In genomic region chr14:20820063-20820904, GRCh38 we compare ENCODE assay signal across 23 cellular contexts. TPM values are rescaled to one million over a fixed set of nuclear protein-coding genes. Genes with fewer than 3 reads are reported as not detected.
A peak's percentile ranks its signal among the peaks of the same experiment; 100 is the strongest.
DNase-seq lines count a peak whose midpoint lies in the region; ATAC-seq, FAIRE-seq and TF ChIP-seq lines count a peak whose summit lies in the region.
"Had no signal": no experiment of that assay in that cellular context is flagged by ENCODE, and none has a peak within 500 bp of the region (broad histone marks: within the 10 kb centered on the region; RNA-seq: fewer than 3 reads in every experiment).

No MANE protein-coding gene starts in this region.

- peaks cover 6% of the 10 kb centered on the region for H3K9me3 Mint-ChIP-seq in astrocyte (ENCODE audit: unreplicated experiment)
- no peaks in the 10 kb centered on the region for H3K9me3 Mint-ChIP-seq in naive thymus-derived CD8-positive, alpha-beta T cell
- H3K9me3 Mint-ChIP-seq: activated naive CD4-positive, alpha-beta T cell treated with anti-CD3 and anti-CD28 coated beads, Interleukin-2, amount 50 U/mL, for 24 hours; activated T-cell treated with anti-CD3 and anti-CD28 coated beads, Interleukin-2, amount 50 U/mL, for 4 hours; CD8-positive, alpha-beta T cell had no signal

- H3K4me2 ChIP-seq in astrocyte (ENCODE audit: low read length) (no peak overlapping the region), mesenchymal stem cell (ENCODE audit: low read length, poor library complexity, severe bottlenecking) (no peak overlapping the region)

- H3K4me1 ChIP-seq in HUES64 (ENCODE audit: insufficient read depth, low read length) (peaks cover 15% of the 10 kb centered on the region), astrocyte (ENCODE audit: insufficient read depth, low read length) (no peaks in the 10 kb centered on the region), mesenchymal stem cell (ENCODE audit: control insufficient read depth, insufficient read depth, low read depth, low read length) (no peaks in the 10 kb centered on the region)
- H3K4me1 ChIP-seq: body of pancreas, pancreas, uterus had no signal

- no peaks in the 10 kb centered on the region for H3K36me3 Mint-ChIP-seq in astrocyte (ENCODE audit: low read depth, unreplicated experiment)
- no peaks in the 10 kb centered on the region for H3K36me3 Mint-ChIP-seq in naive thymus-derived CD8-positive, alpha-beta T cell
- H3K36me3 Mint-ChIP-seq: activated naive CD4-positive, alpha-beta T cell treated with anti-CD3 and anti-CD28 coated beads, Interleukin-2, amount 50 U/mL, for 24 hours; CD8-positive, alpha-beta T cell had no signal

- FAIRE-seq in astrocyte (lab: Jason Lieb, UNC): no peak
- FAIRE-seq: frontal cortex, pancreas had no signal

- H3K27ac Mint-ChIP-seq in astrocyte (ENCODE audit: unreplicated experiment): peak overlapping the region; percentile 34
- H3K27ac Mint-ChIP-seq in naive thymus-derived CD8-positive, alpha-beta T cell: no peak overlapping the region
- H3K27ac Mint-ChIP-seq: activated naive CD4-positive, alpha-beta T cell treated with anti-CD3 and anti-CD28 coated beads, Interleukin-2, amount 50 U/mL, for 24 hours; CD8-positive, alpha-beta T cell had no signal

- H3K27ac ChIP-seq in HUES64 (ENCODE audit: low read depth, low read length): peak overlapping the region; percentile 24; the same call in 1 of the 2 replicates
- H3K27ac ChIP-seq in astrocyte (ENCODE audit: low read depth, low read length): no peak overlapping the region
- H3K27ac ChIP-seq in mesenchymal stem cell (ENCODE audit: low read length, poor library complexity, severe bottlenecking): no peak overlapping the region
- H3K27ac ChIP-seq: pancreas, uterus, VCaP had no signal

- H3K18ac ChIP-seq in mesenchymal stem cell (ENCODE audit: low read depth in 1 of 2, low read length in 2 of 2): no peak overlapping the region

- 85% methylated on average over 13 of the region's 14 CpGs for WGBS in HUES64
- WGBS in mesenchymal stem cell: 77% methylated on average over 13 of the region's 14 CpGs

- no peak overlapping the region for H3K4me3 Mint-ChIP-seq in astrocyte (ENCODE audit: unreplicated experiment)
- H3K4me3 Mint-ChIP-seq in naive thymus-derived CD8-positive, alpha-beta T cell: no peak overlapping the region
- H3K4me3 Mint-ChIP-seq: activated naive CD4-positive, alpha-beta T cell treated with anti-CD3 and anti-CD28 coated beads, Interleukin-2, amount 50 U/mL, for 24 hours; activated T-cell treated with anti-CD3 and anti-CD28 coated beads, Interleukin-2, amount 50 U/mL, for 4 hours; CD8-positive, alpha-beta T cell had no signal

- H3K36me3 ChIP-seq in HUES64 (ENCODE audit: insufficient read depth, low read length) (no peaks in the 10 kb centered on the region), astrocyte (ENCODE audit: insufficient read depth, low read length) (no peaks in the 10 kb centered on the region), mesenchymal stem cell (ENCODE audit: control insufficient read depth in 1 of 2, insufficient read depth in 2 of 2, low read depth in 1 of 2, low read length in 2 of 2) (no peaks in the 10 kb centered on the region)
- H3K36me3 ChIP-seq: pancreas, uterus had no signal

- no peak overlapping the region for H3K4ac ChIP-seq in mesenchymal stem cell (ENCODE audit: low read depth in 1 of 2, low read length in 2 of 2)

- ATAC-seq in naive thymus-derived CD8-positive, alpha-beta T cell: no peak
- ATAC-seq in sciatic nerve (no peak), GM21367 (IDR thresholded peaks at IDR 0.05; ENCODE audit: unreplicated experiment) (no peak)
- ATAC-seq: activated T-cell treated with anti-CD3 and anti-CD28 coated beads, Interleukin-2, amount 50 U/mL, for 4 hours; body of pancreas; CD8-positive, alpha-beta T cell; left ventricle myocardium superior had no signal

- no peak overlapping the region for H2BK15ac ChIP-seq in mesenchymal stem cell (ENCODE audit: low read depth, poor library complexity, severe bottlenecking)

- H3K27me3 ChIP-seq in HUES64 (ENCODE audit: insufficient read depth, low read length): no peaks in the 10 kb centered on the region
- H3K27me3 ChIP-seq in astrocyte (ENCODE audit: insufficient read depth, low read length): no peaks in the 10 kb centered on the region
- H3K27me3 ChIP-seq in mesenchymal stem cell (ENCODE audit: control insufficient read depth in 1 of 2, insufficient read depth in 1 of 2, low read length in 2 of 2): peaks cover 0 to 20% of the 10 kb centered on the region in 2 experiments
- H3K27me3 ChIP-seq: body of pancreas, pancreas, uterus had no signal

- H3K79me2 ChIP-seq in astrocyte (ENCODE audit: insufficient read depth, low read length): no peaks in the 10 kb centered on the region

- H3K27me3 Mint-ChIP-seq in astrocyte (ENCODE audit: low read depth, unreplicated experiment): peaks cover 6% of the 10 kb centered on the region
- H3K27me3 Mint-ChIP-seq in naive thymus-derived CD8-positive, alpha-beta T cell: peaks cover 0 to 8% (median 5%) of the 10 kb centered on the region in 5 donors
- H3K27me3 Mint-ChIP-seq: activated naive CD4-positive, alpha-beta T cell treated with anti-CD3 and anti-CD28 coated beads, Interleukin-2, amount 50 U/mL, for 24 hours had no signal

- H2BK5ac ChIP-seq in mesenchymal stem cell (ENCODE audit: low read depth, low read length, poor library complexity, severe bottlenecking): no peak overlapping the region

- intact Hi-C loops in sciatic nerve (cut with DNase I): no loop called here

- H4K91ac ChIP-seq in mesenchymal stem cell (ENCODE audit: low read length): no peak overlapping the region

- H3K14ac ChIP-seq in mesenchymal stem cell (ENCODE audit: low read length in 2 of 2): no peak overlapping the region

- peaks cover 21% of the 10 kb centered on the region for H3K4me1 Mint-ChIP-seq in astrocyte (ENCODE audit: low read depth, unreplicated experiment)
- peaks cover 0 to 23% (median 2%) of the 10 kb centered on the region in 4 donors for H3K4me1 Mint-ChIP-seq in naive thymus-derived CD8-positive, alpha-beta T cell
- H3K4me1 Mint-ChIP-seq: activated naive CD4-positive, alpha-beta T cell treated with anti-CD3 and anti-CD28 coated beads, Interleukin-2, amount 50 U/mL, for 24 hours had no signal

- H3K4me3 ChIP-seq in HUES64 (ENCODE audit: low read length) (no peak overlapping the region), astrocyte (ENCODE audit: insufficient read depth, low read depth, low read length) (no peak overlapping the region), mesenchymal stem cell (ENCODE audit: insufficient read depth in 1 of 2, low read depth in 1 of 2, low read length in 2 of 2) (no peak overlapping the region)
- H3K4me3 ChIP-seq: body of pancreas, pancreas, uterus had no signal

- H2AFZ ChIP-seq in astrocyte (ENCODE audit: low read depth, low read length) (no peak overlapping the region), mesenchymal stem cell (ENCODE audit: low read depth, low read length) (no peak overlapping the region)

- POLR2A ChIA-PET in naive thymus-derived CD8-positive, alpha-beta T cell (lab: Charles Lee): no interaction called here

- no peak for TF ChIP-seq CTCF in astrocyte (IDR thresholded peaks at IDR 0.05; ENCODE audit: insufficient read depth, low read depth, low read length)

- H2AK5ac ChIP-seq in mesenchymal stem cell (ENCODE audit: low read length, severe bottlenecking): no peak overlapping the region

- no peaks in the 10 kb centered on the region for H4K20me1 ChIP-seq in astrocyte (ENCODE audit: insufficient read depth, low read length)

- H2BK12ac ChIP-seq in mesenchymal stem cell (ENCODE audit: low read length in 2 of 2): no peak overlapping the region

- DNase-seq in ELF-1 (ENCODE audit: low read depth, low spot score) (peak; percentile 88), astrocyte (ENCODE audit: low read depth) (no peak), iPS-NIHi7 (ENCODE audit: extremely low spot score) (peak; percentile 66), mesenchymal stem cell (no peak), sciatic nerve (ENCODE audit: low spot score) (no peak)
- no peak for DNase-seq in naive thymus-derived CD8-positive, alpha-beta T cell
- DNase-seq: activated CD4-positive, alpha-beta T cell treated with anti-CD3 and anti-CD28 coated beads, Interleukin-2, amount 50 U/mL, for 48 hours; activated T-cell treated with anti-CD3 and anti-CD28 coated beads, Interleukin-2, amount 50 U/mL, for 4 hours; body of pancreas; CD8-positive, alpha-beta T cell; cortex of kidney; GOT3; Kasumi-1; left ventricle myocardium superior; NCI-H1436 treated with DMSO at 0.1 percent for 48 hours; NCI-H345; pancreas; uterus had no signal

- no peak overlapping the region for H4K8ac ChIP-seq in mesenchymal stem cell (ENCODE audit: low read length)

- H3K9me3 ChIP-seq in HUES64 (ENCODE audit: insufficient read depth, low read depth, low read length) (no peaks in the 10 kb centered on the region), astrocyte (ENCODE audit: insufficient read depth, low read depth, low read length) (no peaks in the 10 kb centered on the region), mesenchymal stem cell (ENCODE audit: control insufficient read depth, low read length) (no peaks in the 10 kb centered on the region)
- H3K9me3 ChIP-seq: body of pancreas, pancreas, uterus had no signal

- no peak overlapping the region for H2BK120ac ChIP-seq in mesenchymal stem cell (ENCODE audit: low read depth, low read length)

- H3K79me1 ChIP-seq in mesenchymal stem cell (replicated peaks; ENCODE audit: low read length, poor library complexity, severe bottlenecking): no peaks in the 10 kb centered on the region

- H3K9ac ChIP-seq in HUES64 (ENCODE audit: low read depth, low read length): no peak overlapping the region
- H3K9ac ChIP-seq in astrocyte (ENCODE audit: low read length): no peak overlapping the region
- no peak overlapping the region for H3K9ac ChIP-seq in mesenchymal stem cell (ENCODE audit: low read length)

- H3K23ac ChIP-seq in mesenchymal stem cell (ENCODE audit: low read length in 2 of 2): no peak overlapping the region

RNA-seq across cellular contexts. Expression of gene RNASE1, which starts 17.6 kb away (rescaled TPM):
- 1.4 TPM for polyA plus RNA-seq in HUES64 (2013, experiment 1 of 2)
- polyA plus RNA-seq in HUES64 (2013, experiment 2 of 2): 2.9 TPM
- total RNA-seq in astrocyte (4.7 and 5.3 TPM in 2 replicates), sciatic nerve (357 TPM)
- not detected for polyA plus RNA-seq in mesenchymal stem cell (2013, experiment 1 of 2)
- not detected for polyA plus RNA-seq in mesenchymal stem cell (2013, experiment 2 of 2)
- total RNA-seq in naive thymus-derived CD8-positive, alpha-beta T cell: 10 to 100 TPM in 1 of 2 experiments, 1 to 10 TPM in 1; 5.6 to 10.3 TPM
- polyA plus RNA-seq in naive thymus-derived CD8-positive, alpha-beta T cell: not detected
- total RNA-seq: CD8-positive, alpha-beta T cell had no signal

RNA-seq across cellular contexts. Expression of gene RNASE6, which starts 39.2 kb away (rescaled TPM):
- polyA plus RNA-seq in HUES64 (2013, experiment 1 of 2): not detected
- polyA plus RNA-seq in HUES64 (2013, experiment 2 of 2): 0.38 TPM
- 0.29 TPM in 1 of 2 replicates, not detected in the other for total RNA-seq in astrocyte
- polyA plus RNA-seq in mesenchymal stem cell (2013, experiment 1 of 2): not detected
- not detected for polyA plus RNA-seq in mesenchymal stem cell (2013, experiment 2 of 2)
- under 1 TPM; 0.74 to 0.81 TPM for total RNA-seq in naive thymus-derived CD8-positive, alpha-beta T cell
- under 1 TPM; 0.43 to 0.80 (median 0.75) TPM for polyA plus RNA-seq in naive thymus-derived CD8-positive, alpha-beta T cell
- 15.0 TPM for total RNA-seq in sciatic nerve

RNA-seq across cellular contexts. Expression of gene EDDM3B, which starts 52.1 kb away (rescaled TPM):
- not detected for polyA plus RNA-seq in HUES64 (2013, experiment 1 of 2)
- not detected for polyA plus RNA-seq in HUES64 (2013, experiment 2 of 2)
- total RNA-seq in astrocyte: not detected in 2 replicates
- not detected for polyA plus RNA-seq in mesenchymal stem cell (2013, experiment 1 of 2)
- polyA plus RNA-seq in mesenchymal stem cell (2013, experiment 2 of 2): not detected
- total RNA-seq in naive thymus-derived CD8-positive, alpha-beta T cell: not detected
- not detected for polyA plus RNA-seq in naive thymus-derived CD8-positive, alpha-beta T cell
- not detected for total RNA-seq in sciatic nerve
- total RNA-seq: activated T-cell treated with anti-CD3 and anti-CD28 coated beads, Interleukin-2, amount 50 U/mL, for 4 hours; body of pancreas; CD8-positive, alpha-beta T cell; frontal cortex; left ventricle myocardium superior; pancreas; uterus had no signal
- polyA plus RNA-seq: pancreas had no signal

Comparison
In these comparisons a context has a peak if more than half of its experiments do, and no peak if none do; other contexts are left out.
1. DNase-seq: peak in ELF-1 (single experiment) and iPS-NIHi7 (single experiment); none in astrocyte (single experiment), mesenchymal stem cell (single experiment), naive thymus-derived CD8-positive, alpha-beta T cell (0 of 10) and sciatic nerve (single experiment).
2. RNA of gene RNASE1, which starts 17.6 kb away (total RNA-seq): 357 TPM in sciatic nerve (single experiment); 5.6 to 10.3 TPM in naive thymus-derived CD8-positive, alpha-beta T cell and 4.7 to 5.3 TPM in astrocyte; every median in the first group is over 10 times any median in the second.